Comparison of ENCODE assay signal across 1 cellular context in the genomic region with DNA sequence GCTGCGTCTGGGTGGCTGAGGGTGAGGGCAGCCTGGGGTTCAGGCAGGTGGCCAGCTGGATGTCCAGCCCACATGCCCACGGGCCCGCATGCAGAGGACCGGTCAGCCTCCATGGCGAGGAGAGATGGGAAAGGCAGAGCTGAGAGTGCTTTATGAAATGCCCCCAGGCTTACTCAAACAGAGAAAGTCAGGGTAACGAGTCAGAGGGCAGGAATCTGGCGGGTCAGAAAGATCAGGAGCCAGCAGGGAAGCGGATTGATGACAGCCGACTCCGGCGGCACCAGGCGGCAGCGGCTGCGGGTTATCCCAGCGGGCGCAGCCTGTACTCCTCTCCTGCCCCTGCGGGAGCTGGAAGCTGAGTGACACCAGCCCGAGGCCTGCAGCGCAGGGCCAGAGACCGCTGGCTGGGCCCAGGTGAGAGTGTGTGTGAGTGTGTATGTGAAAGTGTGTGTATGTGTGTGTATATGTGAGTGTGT.
TF ChIP-seq lines count a peak whose summit lies in the region.

No MANE protein-coding gene starts in this region.

TF ChIP-seq in WTC11, 78 proteins besides CTCF, POLR2A, EP300 and RAD21 (continued from another document):
- no peak for TF ChIP-seq PRRX2 (CRISPR knock-in tag; IDR thresholded peaks at IDR 0.05)
- TF ChIP-seq, protein P1, sequence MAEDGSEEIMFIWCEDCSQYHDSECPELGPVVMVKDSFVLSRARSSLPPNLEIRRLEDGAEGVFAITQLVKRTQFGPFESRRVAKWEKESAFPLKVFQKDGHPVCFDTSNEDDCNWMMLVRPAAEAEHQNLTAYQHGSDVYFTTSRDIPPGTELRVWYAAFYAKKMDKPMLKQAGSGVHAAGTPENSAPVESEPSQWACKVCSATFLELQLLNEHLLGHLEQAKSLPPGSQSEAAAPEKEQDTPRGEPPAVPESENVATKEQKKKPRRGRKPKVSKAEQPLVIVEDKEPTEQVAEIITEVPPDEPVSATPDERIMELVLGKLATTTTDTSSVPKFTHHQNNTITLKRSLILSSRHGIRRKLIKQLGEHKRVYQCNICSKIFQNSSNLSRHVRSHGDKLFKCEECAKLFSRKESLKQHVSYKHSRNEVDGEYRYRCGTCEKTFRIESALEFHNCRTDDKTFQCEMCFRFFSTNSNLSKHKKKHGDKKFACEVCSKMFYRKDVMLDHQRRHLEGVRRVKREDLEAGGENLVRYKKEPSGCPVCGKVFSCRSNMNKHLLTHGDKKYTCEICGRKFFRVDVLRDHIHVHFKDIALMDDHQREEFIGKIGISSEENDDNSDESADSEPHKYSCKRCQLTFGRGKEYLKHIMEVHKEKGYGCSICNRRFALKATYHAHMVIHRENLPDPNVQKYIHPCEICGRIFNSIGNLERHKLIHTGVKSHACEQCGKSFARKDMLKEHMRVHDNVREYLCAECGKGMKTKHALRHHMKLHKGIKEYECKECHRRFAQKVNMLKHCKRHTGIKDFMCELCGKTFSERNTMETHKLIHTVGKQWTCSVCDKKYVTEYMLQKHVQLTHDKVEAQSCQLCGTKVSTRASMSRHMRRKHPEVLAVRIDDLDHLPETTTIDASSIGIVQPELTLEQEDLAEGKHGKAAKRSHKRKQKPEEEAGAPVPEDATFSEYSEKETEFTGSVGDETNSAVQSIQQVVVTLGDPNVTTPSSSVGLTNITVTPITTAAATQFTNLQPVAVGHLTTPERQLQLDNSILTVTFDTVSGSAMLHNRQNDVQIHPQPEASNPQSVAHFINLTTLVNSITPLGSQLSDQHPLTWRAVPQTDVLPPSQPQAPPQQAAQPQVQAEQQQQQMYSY (CRISPR knock-in tag; IDR thresholded peaks at IDR 0.05): no peak
- TF ChIP-seq FOXJ3 (CRISPR knock-in tag; IDR thresholded peaks at IDR 0.05; ENCODE audit: borderline replicate concordance): no peak
